In the genomic region with DNA sequence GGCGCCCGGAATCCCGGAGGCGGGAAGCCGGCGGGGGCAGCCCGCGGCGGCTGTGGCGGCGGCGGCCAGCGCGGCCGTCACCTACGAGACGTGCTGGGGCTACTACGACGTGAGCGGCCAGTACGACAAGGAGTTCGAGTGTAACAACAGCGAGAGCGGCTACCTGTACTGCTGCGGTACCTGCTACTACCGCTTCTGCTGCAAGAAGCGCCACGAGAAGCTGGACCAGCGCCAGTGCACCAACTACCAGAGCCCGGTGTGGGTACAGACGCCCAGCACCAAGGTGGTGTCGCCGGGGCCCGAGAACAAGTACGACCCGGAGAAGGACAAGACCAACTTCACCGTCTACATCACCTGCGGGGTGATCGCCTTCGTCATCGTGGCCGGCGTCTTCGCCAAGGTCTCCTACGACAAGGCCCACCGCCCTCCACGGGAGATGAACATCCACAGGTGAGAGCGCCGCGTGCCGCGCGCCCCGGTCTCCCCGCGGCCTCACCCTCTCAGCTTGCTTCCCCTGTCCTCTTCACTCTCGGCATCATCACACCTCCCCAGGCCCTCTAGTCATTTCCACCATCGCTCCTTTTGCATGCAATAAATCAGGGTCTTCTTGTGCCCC, we compare ENCODE assay signal across 16 cellular contexts. TPM values are rescaled to one million over a fixed set of nuclear protein-coding genes. Genes with fewer than 3 reads are reported as not detected.
DNase-seq lines count a peak whose midpoint lies in the region; FAIRE-seq and TF ChIP-seq lines count a peak whose summit lies in the region.
"Had no signal": no experiment of that assay in that cellular context is flagged by ENCODE, and none has a peak within 500 bp of the region (broad histone marks: within the 10 kb centered on the region; RNA-seq: fewer than 3 reads in every experiment).

No MANE protein-coding gene starts in this region.

- peaks cover 2% of the 10 kb centered on the region for H3K4me1 Mint-ChIP-seq in activated T-cell treated with anti-CD3 and anti-CD28 coated beads, Interleukin-2, amount 50 U/mL, for 24 hours (ENCODE audit: low read depth)
- H3K4me1 Mint-ChIP-seq: T-cell had no signal

- H3K4me3 ChIP-seq in dorsolateral prefrontal cortex (peak overlapping the region in 50 of 59 donors; percentile 7 to 68 (median 39)), lower leg skin (ENCODE audit: low read depth, poor library complexity, severe bottlenecking) (no peak overlapping the region), suprapubic skin (peak overlapping the region; percentile 55)
- H3K4me3 ChIP-seq: tibial artery had no signal

- no peak for TF ChIP-seq EP300 in suprapubic skin (IDR thresholded peaks at IDR 0.05)

- TF ChIP-seq CTCF in dorsolateral prefrontal cortex (IDR thresholded peaks at IDR 0.05 in 54 of 56, conservative IDR thresholded peaks at IDR 0.05 in 2 of 56; ENCODE audit: low read depth in 1 of 56, partially characterized antibody in 56 of 56) (no peak), lower leg skin (IDR thresholded peaks at IDR 0.05) (no peak), suprapubic skin (IDR thresholded peaks at IDR 0.05) (no peak)

- H3K4me3 Mint-ChIP-seq in activated T-cell treated with anti-CD3 and anti-CD28 coated beads, Interleukin-2, amount 50 U/mL, for 24 hours: no peak overlapping the region
- H3K4me3 Mint-ChIP-seq: T-cell had no signal

- H3K27ac ChIP-seq in dorsolateral prefrontal cortex (no peak overlapping the region), suprapubic skin (no peak overlapping the region)
- H3K27ac ChIP-seq: tibial artery had no signal

- WGBS in lower leg skin, 2 donors: 18 to 24% methylated on average over 27 to 36 of the region's 58 CpGs
- WGBS in suprapubic skin: 28% methylated on average over 37 of the region's 58 CpGs

- peak overlapping the region; percentile 40 for H3K27ac Mint-ChIP-seq in activated T-cell treated with anti-CD3 and anti-CD28 coated beads, Interleukin-2, amount 50 U/mL, for 24 hours
- H3K27ac Mint-ChIP-seq: activated T-helper 2 cell treated with anti-CD3 and anti-CD28 coated beads, Interferon-gamma antibody, Interleukin-2, Interleukin-4, amounts not matched to agents 10 μg/mL and 5 μg/mL and 100 μg/mL, durations not matched to agents 14 hours and 24 hours and 36 hours; T-cell had no signal

- no peaks in the 10 kb centered on the region for H3K9me3 Mint-ChIP-seq in activated T-cell treated with anti-CD3 and anti-CD28 coated beads, Interleukin-2, amount 50 U/mL, for 24 hours
- H3K9me3 Mint-ChIP-seq: activated T-helper 2 cell treated with anti-CD3 and anti-CD28 coated beads, Interferon-gamma antibody, Interleukin-2, Interleukin-4, amounts not matched to agents 10 μg/mL and 5 μg/mL and 100 μg/mL, durations not matched to agents 14 hours and 24 hours and 36 hours; T-cell had no signal

- H3K9me3 ChIP-seq in suprapubic skin: no peaks in the 10 kb centered on the region
- H3K9me3 ChIP-seq: tibial artery had no signal

- no peaks in the 10 kb centered on the region for H3K36me3 ChIP-seq in suprapubic skin
- H3K36me3 ChIP-seq: tibial artery had no signal

- H3K27me3 Mint-ChIP-seq in activated T-cell treated with anti-CD3 and anti-CD28 coated beads, Interleukin-2, amount 50 U/mL, for 24 hours: peaks cover 64% of the 10 kb centered on the region

- in situ Hi-C loops in ACHN (cut with HindIII; ENCODE audit: low pct_ligation_motif_present, low pct_unique_long_range_greater_than_20kb, low sequenced_read_pairs): no loop called here

- no peak for FAIRE-seq in HTR-8/SVneo (lab: Jason Lieb, UNC)
- FAIRE-seq: astrocyte, frontal cortex had no signal

- H3K4me1 ChIP-seq in suprapubic skin: peaks cover 28% of the 10 kb centered on the region

- H3K36me3 Mint-ChIP-seq in activated T-cell treated with anti-CD3 and anti-CD28 coated beads, Interleukin-2, amount 50 U/mL, for 24 hours (ENCODE audit: low read depth): no peaks in the 10 kb centered on the region
- H3K36me3 Mint-ChIP-seq: T-cell had no signal

- H3K27me3 ChIP-seq in dorsolateral prefrontal cortex (peaks cover 0 to 63% (median 29%) of the 10 kb centered on the region in 45 donors), suprapubic skin (peaks cover 44% of the 10 kb centered on the region)

- no peak for TF ChIP-seq POLR2A in lower leg skin (IDR thresholded peaks at IDR 0.05)
- no peak for TF ChIP-seq POLR2A in suprapubic skin (IDR thresholded peaks at IDR 0.05)

- intact Hi-C loops in dorsolateral prefrontal cortex (cut with DNase I): loop anchor here in 1 of 2 donors (5.0 to 10.0 kb wide), 3 partner anchors 63 to 401 kb away; no protein-coding TSS in a partner anchor
- intact Hi-C loops in lower leg skin (cut with DNase I; ENCODE audit: low total_unique reads): no loop called here

- no peak for DNase-seq in activated T-cell treated with anti-CD3 and anti-CD28 coated beads, Interleukin-2, amount 50 U/mL, for 24 hours
- DNase-seq in activated T-cell treated with anti-CD3 and anti-CD28 coated beads for 4 hours: no peak
- no peak for DNase-seq in dorsolateral prefrontal cortex
- DNase-seq in lower leg skin (ENCODE audit: low spot score in 2 of 2): peak; percentile 18 to 87
- peak; percentile 79 to 80 for DNase-seq in suprapubic skin (ENCODE audit: low spot score in 2 of 2)
- no peak for DNase-seq in GM19240 (ENCODE audit: insufficient read length, low spot score)
- no peak for DNase-seq in HTR-8/SVneo (ENCODE audit: insufficient read length, low spot score)
- no peak for DNase-seq in ACHN
- DNase-seq: activated CD4-positive, alpha-beta T cell treated with anti-CD3 and anti-CD28 coated beads for 48 hours; effector CD8-positive, alpha-beta T cell; left cardiac atrium; T-cell; tibial artery had no signal

RNA-seq across cellular contexts. Expression of gene SHISA6, which starts 0.7 kb away (rescaled TPM):
- total RNA-seq in dorsolateral prefrontal cortex (10 to 100 TPM in 79 of 120 experiments, 1 to 10 TPM in 41; 4.6 to 28.8 (median 11.3) TPM), lower leg skin (1 to 10 TPM in 3 of 4 donors, under 1 TPM in 1; 0.72 to 2.8 (median 1.4) TPM), suprapubic skin (1 to 10 TPM in 3 of 4 donors, under 1 TPM in 1; 0.45 to 4.9 (median 3.3) TPM)
- total RNA-seq: activated T-helper 2 cell treated with anti-CD3 and anti-CD28 coated beads, Interferon-gamma antibody, Interleukin-2, Interleukin-4, amounts not matched to agents 10 μg/mL and 5 μg/mL and 100 μg/mL, durations not matched to agents 14 hours and 24 hours and 36 hours; astrocyte; T-cell had no signal

Comparison
In these comparisons a context has a peak if more than half of its experiments do, and no peak if none do; other contexts are left out.
1. DNase-seq: peak in lower leg skin (2 of 2) and suprapubic skin (2 of 2); none in activated T-cell treated with anti-CD3 and anti-CD28 coated beads, Interleukin-2, amount 50 U/mL, for 24 hours (single experiment), activated T-cell treated with anti-CD3 and anti-CD28 coated beads for 4 hours (single experiment), dorsolateral prefrontal cortex (0 of 10), GM19240 (single experiment), HTR-8/SVneo (single experiment) and ACHN (single experiment).